ENCODE assay signal across 21 cellular contexts in genomic region chr10:71527135-71527534, GRCh38.
DNase-seq lines count a peak whose midpoint lies in the region; ATAC-seq and TF ChIP-seq lines count a peak whose summit lies in the region.
"Had no signal": no experiment of that assay in that cellular context is flagged by ENCODE, and none has a peak within 500 bp of the region (broad histone marks: within the 10 kb centered on the region; RNA-seq: fewer than 3 reads in every experiment).

No MANE protein-coding gene starts in this region.

- H3K4me3 Mint-ChIP-seq in stimulated activated memory B cell treated with anti-CD40 and anti-IgM and Interleukin-4, amounts not matched to agents 10 μg/mL and 1 μg/mL and 100 μg/mL, for 72 hours: no peak overlapping the region
- H3K4me3 Mint-ChIP-seq in immature natural killer cell: no peak overlapping the region
- H3K4me3 Mint-ChIP-seq: activated CD8-positive, alpha-beta T cell treated with anti-CD3 and anti-CD28 coated beads for 36 hours; B cell had no signal

- H3K36me3 Mint-ChIP-seq in stimulated activated memory B cell treated with anti-CD40 and anti-IgM and Interleukin-4, amounts not matched to agents 10 μg/mL and 1 μg/mL and 100 μg/mL, for 72 hours: no peaks in the 10 kb centered on the region
- no peaks in the 10 kb centered on the region for H3K36me3 Mint-ChIP-seq in immature natural killer cell

- no peak for TF ChIP-seq CTCF in right atrium auricular region (IDR thresholded peaks at IDR 0.05)
- no peak for TF ChIP-seq CTCF in right lobe of liver (IDR thresholded peaks at IDR 0.05)

- H3K4me1 ChIP-seq in right atrium auricular region (no peaks in the 10 kb centered on the region), right lobe of liver (no peaks in the 10 kb centered on the region)
- H3K4me1 ChIP-seq: upper lobe of right lung had no signal

- H3K36me3 ChIP-seq in right atrium auricular region: no peaks in the 10 kb centered on the region
- no peaks in the 10 kb centered on the region for H3K36me3 ChIP-seq in right lobe of liver
- H3K36me3 ChIP-seq: left ventricle myocardium inferior, upper lobe of right lung had no signal

- H3K27me3 ChIP-seq in right atrium auricular region (no peaks in the 10 kb centered on the region), right lobe of liver (no peaks in the 10 kb centered on the region)

- ATAC-seq in Right ventricle myocardium inferior (no peak), right lobe of liver (peak; percentile 65 to 88 (median 74)), GM21786 (IDR thresholded peaks at IDR 0.05; ENCODE audit: unreplicated experiment) (no peak)
- peak; percentile 34 for ATAC-seq in stimulated activated memory B cell treated with anti-CD40 and anti-IgM and Interleukin-4, amounts not matched to agents 10 μg/mL and 1 μg/mL and 100 μg/mL, for 72 hours
- ATAC-seq: activated CD8-positive, alpha-beta T cell treated with anti-CD3 and anti-CD28 coated beads for 36 hours; upper lobe of right lung had no signal

- H3K9me3 ChIP-seq in right atrium auricular region (no peaks in the 10 kb centered on the region), right lobe of liver (no peaks in the 10 kb centered on the region)
- H3K9me3 ChIP-seq: Caco-2, left ventricle myocardium inferior, upper lobe of right lung had no signal

- no peak for TF ChIP-seq POLR2A in right lobe of liver (IDR thresholded peaks at IDR 0.05)

- no peak overlapping the region for H3K27ac Mint-ChIP-seq in stimulated activated memory B cell treated with anti-CD40 and anti-IgM and Interleukin-4, amounts not matched to agents 10 μg/mL and 1 μg/mL and 100 μg/mL, for 72 hours
- H3K27ac Mint-ChIP-seq in immature natural killer cell: no peak overlapping the region
- H3K27ac Mint-ChIP-seq: activated CD8-positive, alpha-beta T cell treated with anti-CD3 and anti-CD28 coated beads for 36 hours; B cell had no signal

- 50% methylated on average over 8 of the region's 12 CpGs for WGBS in right lobe of liver (ENCODE audit: insufficient coverage, low coverage, low lambda C conversion rate, missing lambda C conversion rate)

- intact Hi-C loops in Right ventricle myocardium inferior (cut with DNase I): no loop called here
- intact Hi-C loops in right lobe of liver (cut with DNase I): no loop called here

- no peaks in the 10 kb centered on the region for H3K9me3 Mint-ChIP-seq in stimulated activated memory B cell treated with anti-CD40 and anti-IgM and Interleukin-4, amounts not matched to agents 10 μg/mL and 1 μg/mL and 100 μg/mL, for 72 hours
- H3K9me3 Mint-ChIP-seq in immature natural killer cell: no peaks in the 10 kb centered on the region
- H3K9me3 Mint-ChIP-seq: activated CD8-positive, alpha-beta T cell treated with anti-CD3 and anti-CD28 coated beads for 36 hours had no signal

- no peaks in the 10 kb centered on the region for H3K4me1 Mint-ChIP-seq in stimulated activated memory B cell treated with anti-CD40 and anti-IgM and Interleukin-4, amounts not matched to agents 10 μg/mL and 1 μg/mL and 100 μg/mL, for 72 hours
- H3K4me1 Mint-ChIP-seq in immature natural killer cell: peaks cover 4 to 5% of the 10 kb centered on the region in 2 donors

- DNase-seq in Right ventricle myocardium inferior (ENCODE audit: missing footprints): peak; percentile 11
- DNase-seq in right atrium auricular region (ENCODE audit: low spot score): no peak
- peak; percentile 60 for DNase-seq in astrocyte of the hippocampus (ENCODE audit: low read depth, low spot score)
- peak; percentile 41 to 88 (median 82) for DNase-seq in right lobe of liver
- DNase-seq in immature natural killer cell: no peak
- DNase-seq in middle frontal gyrus (ENCODE audit: extremely low spot score, low spot score): no peak
- DNase-seq: activated CD8-positive, alpha-beta T cell treated with anti-CD3 and anti-CD28 coated beads for 36 hours; activated effector memory CD4-positive, alpha-beta T cell treated with anti-CD3 and anti-CD28 coated beads, Interleukin-2, amount 50 U/mL, for 16 hours; activated T-cell treated with anti-CD3 and anti-CD28 coated beads for 4 hours; Caco-2; DND-41; glutamatergic neuron; left ventricle myocardium inferior; NCI-H1048; NCI-H2081 treated with DMSO at 0.1 percent for 48 hours; T1000; upper lobe of right lung had no signal

- H3K4me3 ChIP-seq in right atrium auricular region (no peak overlapping the region), right lobe of liver (no peak overlapping the region)
- H3K4me3 ChIP-seq: left ventricle myocardium inferior, upper lobe of right lung had no signal

- H3K27ac ChIP-seq in right atrium auricular region (no peak overlapping the region), right lobe of liver (no peak overlapping the region)
- H3K27ac ChIP-seq: left ventricle myocardium inferior, RWPE1, upper lobe of right lung had no signal

- peaks cover 35% of the 10 kb centered on the region for H3K27me3 Mint-ChIP-seq in stimulated activated memory B cell treated with anti-CD40 and anti-IgM and Interleukin-4, amounts not matched to agents 10 μg/mL and 1 μg/mL and 100 μg/mL, for 72 hours
- peaks cover 0 to 4% (median 2%) of the 10 kb centered on the region in 3 donors for H3K27me3 Mint-ChIP-seq in immature natural killer cell (ENCODE audit: low read depth in 3 of 3)

Comparison
In these comparisons a context has a peak if more than half of its experiments do, and no peak if none do; other contexts are left out.
1. DNase-seq: peak in Right ventricle myocardium inferior (single experiment), astrocyte of the hippocampus (single experiment) and right lobe of liver (3 of 3); none in right atrium auricular region (single experiment), immature natural killer cell (0 of 3) and middle frontal gyrus (single experiment).
2. ATAC-seq: peak in right lobe of liver (4 of 4) and stimulated activated memory B cell treated with anti-CD40 and anti-IgM and Interleukin-4, amounts not matched to agents 10 μg/mL and 1 μg/mL and 100 μg/mL, for 72 hours (single experiment); none in Right ventricle myocardium inferior (single experiment) and GM21786 (single experiment).